Comparison of ENCODE assay signal across 8 cellular contexts in the genomic region with DNA sequence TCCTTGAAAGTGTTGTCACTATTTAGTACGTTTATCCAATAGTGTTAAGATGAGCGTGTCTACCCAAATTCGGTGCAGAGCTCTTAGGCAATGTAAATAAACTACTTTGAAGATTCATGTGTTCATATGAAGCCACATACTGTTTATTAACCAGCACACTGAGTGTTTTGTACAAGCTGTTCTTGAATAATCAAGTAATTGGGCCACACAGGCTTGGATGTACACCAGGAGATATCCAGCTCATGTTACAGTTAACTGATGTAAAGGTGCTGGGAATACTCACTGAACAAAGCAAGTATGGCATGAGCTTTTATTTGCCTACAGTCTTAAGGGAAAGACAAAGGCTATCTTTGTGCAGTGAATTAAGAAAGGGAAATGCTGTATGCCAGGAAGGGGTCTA. TPM values are rescaled to one million over a fixed set of nuclear protein-coding genes. Genes with fewer than 3 reads are reported as not detected.
DNase-seq lines count a peak whose midpoint lies in the region; ATAC-seq and TF ChIP-seq lines count a peak whose summit lies in the region.

No MANE protein-coding gene starts in this region.

- no peak for TF ChIP-seq CTCF in dorsolateral prefrontal cortex (IDR thresholded peaks at IDR 0.05 in 54 of 56, conservative IDR thresholded peaks at IDR 0.05 in 2 of 56; ENCODE audit: low read depth in 1 of 56, partially characterized antibody in 56 of 56)
- TF ChIP-seq CTCF in neural cell (IDR thresholded peaks at IDR 0.05; ENCODE audit: poor library complexity, severe bottlenecking): no peak

- intact Hi-C loops in dorsolateral prefrontal cortex (cut with DNase I): loop anchor here (5.0 to 10.0 kb wide), 2 partner anchors 1163 to 1530 kb away; a partner anchor contains a TSS
- intact Hi-C loops in aorta (cut with DNase I): no loop called here

- peak; percentile 49 for DNase-seq in DMS 273 treated with DMSO at 0.1 percent for 48 hours (lab: John Stamatoyannopoulos, UW)
- DNase-seq in NCI-H2107 treated with DMSO at 0.1 percent for 48 hours (lab: John Stamatoyannopoulos, UW; ENCODE audit: unreplicated experiment): peak; percentile 75
- no peak for DNase-seq in dorsolateral prefrontal cortex
- DNase-seq in activated CD8-positive, alpha-beta memory T cell treated with anti-CD3 and anti-CD28 coated beads, Interleukin-2, amount 50 U/mL, for 48 hours: no peak
- no peak for DNase-seq in aorta

- no peak for TF ChIP-seq EP300 in neural cell (conservative IDR thresholded peaks at IDR 0.05; ENCODE audit: poor library complexity, severe bottlenecking)

- H3K4me3 ChIP-seq in dorsolateral prefrontal cortex (peak overlapping the region; percentile 61 to 97 (median 82)), neural cell (ENCODE audit: low read length) (peak overlapping the region; percentile 74), aorta (ENCODE audit: low read length in 2 of 2) (peak overlapping the region in 1 of 2 donors; percentile 92)

- H3K27me3 ChIP-seq in dorsolateral prefrontal cortex: no peaks in the 10 kb centered on the region
- H3K27me3 ChIP-seq in neural cell (ENCODE audit: insufficient read depth, low read depth, low read length): no peaks in the 10 kb centered on the region
- H3K27me3 ChIP-seq in aorta (ENCODE audit: control insufficient read depth in 1 of 2, insufficient read depth in 2 of 2, low read length in 1 of 2): no peaks in the 10 kb centered on the region

- no peaks in the 10 kb centered on the region for H3K9me2 ChIP-seq in neural cell (ENCODE audit: insufficient read depth, low read length)

- H3K9ac ChIP-seq in neural cell (ENCODE audit: low read length): peak overlapping the region; percentile 97

- H3K4me2 ChIP-seq in neural cell (ENCODE audit: low read length): no peak overlapping the region

- H2AFZ ChIP-seq in neural cell (ENCODE audit: low read depth, low read length): peak overlapping the region; percentile 48

- TF ChIP-seq RAD21 in neural cell (conservative IDR thresholded peaks at IDR 0.05): no peak

- WGBS in aorta, 2 donors: 65 to 66% methylated on average over 3 of the region's 3 CpGs

- peaks cover 5 to 10% of the 10 kb centered on the region in 2 donors for H3K4me1 ChIP-seq in aorta (ENCODE audit: control insufficient read depth in 1 of 2, insufficient read depth in 2 of 2, low read length in 2 of 2)

- peaks cover under 1% of the 10 kb centered on the region for H4K20me1 ChIP-seq in neural cell (ENCODE audit: insufficient read depth)

- H3K79me2 ChIP-seq in neural cell (replicated peaks; ENCODE audit: insufficient read depth, low read length): peaks cover 40% of the 10 kb centered on the region

- H3K27ac ChIP-seq in dorsolateral prefrontal cortex (peak overlapping the region in 53 of 59 donors; percentile 21 to 93 (median 86)), neural cell (ENCODE audit: low read length) (peak overlapping the region; percentile 98), aorta (ENCODE audit: low read depth in 1 of 2, low read length in 2 of 2) (no peak overlapping the region)

- ATAC-seq in HG03354 (IDR thresholded peaks at IDR 0.05; ENCODE audit: poor library complexity, severe bottlenecking, unreplicated experiment) (no peak), GM21529 (IDR thresholded peaks at IDR 0.05; ENCODE audit: unreplicated experiment) (no peak), aorta (ENCODE audit: low FRiP score) (no peak)

- H3K9me3 ChIP-seq in neural cell (ENCODE audit: low read length) (no peaks in the 10 kb centered on the region), aorta (ENCODE audit: control insufficient read depth, low read length) (no peaks in the 10 kb centered on the region)

- H3F3A ChIP-seq in neural cell (ENCODE audit: insufficient read depth, low read length, poor library complexity, severe bottlenecking): no peaks in the 10 kb centered on the region

- H3K36me3 ChIP-seq in neural cell (ENCODE audit: insufficient read depth, low read length) (no peaks in the 10 kb centered on the region), aorta (ENCODE audit: control insufficient read depth in 1 of 2, insufficient read depth in 2 of 2, low read length in 1 of 2) (no peaks in the 10 kb centered on the region)

TF ChIP-seq in neural cell, 6 proteins besides CTCF, POLR2A, EP300 and RAD21:
- TF ChIP-seq TAF1 (IDR thresholded peaks at IDR 0.05; ENCODE audit: low read depth) (no peak), SMC3 (conservative IDR thresholded peaks at IDR 0.05; ENCODE audit: poor library complexity) (no peak), MXI1 (conservative IDR thresholded peaks at IDR 0.05; ENCODE audit: poor library complexity, severe bottlenecking) (no peak), POLR2AphosphoS5 (IDR thresholded peaks at IDR 0.05) (no peak), EZH2 (IDR thresholded peaks at IDR 0.05; ENCODE audit: borderline replicate concordance, insufficient read depth, low read length, poor library complexity, severe bottlenecking) (no peak)
- TF ChIP-seq, protein P1, sequence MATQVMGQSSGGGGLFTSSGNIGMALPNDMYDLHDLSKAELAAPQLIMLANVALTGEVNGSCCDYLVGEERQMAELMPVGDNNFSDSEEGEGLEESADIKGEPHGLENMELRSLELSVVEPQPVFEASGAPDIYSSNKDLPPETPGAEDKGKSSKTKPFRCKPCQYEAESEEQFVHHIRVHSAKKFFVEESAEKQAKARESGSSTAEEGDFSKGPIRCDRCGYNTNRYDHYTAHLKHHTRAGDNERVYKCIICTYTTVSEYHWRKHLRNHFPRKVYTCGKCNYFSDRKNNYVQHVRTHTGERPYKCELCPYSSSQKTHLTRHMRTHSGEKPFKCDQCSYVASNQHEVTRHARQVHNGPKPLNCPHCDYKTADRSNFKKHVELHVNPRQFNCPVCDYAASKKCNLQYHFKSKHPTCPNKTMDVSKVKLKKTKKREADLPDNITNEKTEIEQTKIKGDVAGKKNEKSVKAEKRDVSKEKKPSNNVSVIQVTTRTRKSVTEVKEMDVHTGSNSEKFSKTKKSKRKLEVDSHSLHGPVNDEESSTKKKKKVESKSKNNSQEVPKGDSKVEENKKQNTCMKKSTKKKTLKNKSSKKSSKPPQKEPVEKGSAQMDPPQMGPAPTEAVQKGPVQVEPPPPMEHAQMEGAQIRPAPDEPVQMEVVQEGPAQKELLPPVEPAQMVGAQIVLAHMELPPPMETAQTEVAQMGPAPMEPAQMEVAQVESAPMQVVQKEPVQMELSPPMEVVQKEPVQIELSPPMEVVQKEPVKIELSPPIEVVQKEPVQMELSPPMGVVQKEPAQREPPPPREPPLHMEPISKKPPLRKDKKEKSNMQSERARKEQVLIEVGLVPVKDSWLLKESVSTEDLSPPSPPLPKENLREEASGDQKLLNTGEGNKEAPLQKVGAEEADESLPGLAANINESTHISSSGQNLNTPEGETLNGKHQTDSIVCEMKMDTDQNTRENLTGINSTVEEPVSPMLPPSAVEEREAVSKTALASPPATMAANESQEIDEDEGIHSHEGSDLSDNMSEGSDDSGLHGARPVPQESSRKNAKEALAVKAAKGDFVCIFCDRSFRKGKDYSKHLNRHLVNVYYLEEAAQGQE (IDR thresholded peaks at IDR 0.05; ENCODE audit: borderline replicate concordance): no peak

RNA-seq across cellular contexts. Expression of a gene that starts 0.6 kb away (rescaled TPM):
- total RNA-seq in dorsolateral prefrontal cortex (100 to 1,000 TPM in 6 of 120 experiments, 10 to 100 TPM in 114; 49.3 to 112 (median 84.4) TPM), aorta (10 to 100 TPM; 82.9 to 86.4 TPM)
- polyA plus RNA-seq in neural cell (178 and 189 TPM in 2 replicates), aorta (10 to 100 TPM; 15.0 to 43.0 TPM)
- 263 and 285 TPM in 2 replicates for polyA minus RNA-seq in neural cell

Comparison
In these comparisons a context has a peak if more than half of its experiments do, and no peak if none do; other contexts are left out.
1. DNase-seq: peak in DMS 273 treated with DMSO at 0.1 percent for 48 hours (single experiment) and NCI-H2107 treated with DMSO at 0.1 percent for 48 hours (single experiment); none in dorsolateral prefrontal cortex (0 of 10), activated CD8-positive, alpha-beta memory T cell treated with anti-CD3 and anti-CD28 coated beads, Interleukin-2, amount 50 U/mL, for 48 hours (single experiment) and aorta (0 of 2).
2. H3K27ac ChIP-seq: peak in dorsolateral prefrontal cortex (53 of 59) and neural cell (single experiment); none in aorta (0 of 2).
3. intact Hi-C loops: an anchor here in dorsolateral prefrontal cortex (5.0 to 10.0 kb wide); none called in aorta.